ENCODE assay signal across 22 cellular contexts in the genomic region with DNA sequence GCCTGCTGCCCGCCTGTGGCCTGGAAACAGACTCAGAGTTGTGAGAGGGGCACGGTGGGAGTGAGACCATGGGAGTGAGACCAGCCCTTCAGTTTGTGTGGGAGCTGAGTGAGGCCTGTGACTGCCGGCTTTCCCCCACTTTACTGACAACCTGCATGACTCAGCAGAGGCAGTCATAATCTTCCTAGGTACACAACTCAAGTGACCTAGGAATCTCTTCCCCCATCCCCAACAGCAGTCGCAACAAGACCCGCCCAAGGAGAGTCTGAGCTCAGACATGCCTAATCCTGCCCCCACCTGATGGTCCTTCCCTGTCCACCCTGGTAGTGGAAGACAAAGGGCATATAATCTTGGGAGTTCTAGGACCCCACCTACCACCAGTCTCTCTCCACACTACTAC. TPM values are rescaled to one million over a fixed set of nuclear protein-coding genes. Genes with fewer than 3 reads are reported as not detected.
A peak's percentile ranks its signal among the peaks of the same experiment; 100 is the strongest.
DNase-seq lines count a peak whose midpoint lies in the region; ATAC-seq and TF ChIP-seq lines count a peak whose summit lies in the region.
"Had no signal": no experiment of that assay in that cellular context is flagged by ENCODE, and none has a peak within 500 bp of the region (broad histone marks: within the 10 kb centered on the region; RNA-seq: fewer than 3 reads in every experiment).

No MANE protein-coding gene starts in this region.

- peaks cover 15% of the 10 kb centered on the region for H3K9me3 Mint-ChIP-seq in activated T-cell treated with anti-CD3 and anti-CD28 coated beads, Interleukin-2, amount 50 U/mL, for 24 hours
- H3K9me3 Mint-ChIP-seq in activated T-helper 17 cell treated with anti-CD3 and anti-CD28 coated beads, Interleukin-2, amount 50 U/mL, for 72 hours = peaks cover 7% of the 10 kb centered on the region
- peaks cover 7% of the 10 kb centered on the region for H3K9me3 Mint-ChIP-seq in stimulated activated effector memory CD8-positive, alpha-beta T cell treated with anti-CD3 and anti-CD28 coated beads, Interleukin-12 subunit alpha, Interleukin-12 subunit beta, amount 100 ng/mL, for 72 hours

- no peaks in the 10 kb centered on the region for H3K9me3 ChIP-seq in vagina

- intact Hi-C loops in vagina (cut with DNase I) = no loop called here

- no peak for DNase-seq in activated T-cell treated with anti-CD3 and anti-CD28 coated beads, Interleukin-2, amount 50 U/mL, for 24 hours
- DNase-seq in activated T-cell treated with anti-CD3 and anti-CD28 coated beads, Interleukin-2, amount 50 U/mL, for 48 hours = no peak
- DNase-seq in HK-2 (ENCODE audit: unreplicated experiment) (peak; percentile 14), epithelial cell of prostate (ENCODE audit: low read depth, low spot score) (peak; percentile 20), vagina (ENCODE audit: extremely low spot score in 2 of 2) (no peak)
- DNase-seq in stimulated activated effector memory CD8-positive, alpha-beta T cell treated with anti-CD3 and anti-CD28 coated beads, Interleukin-12 subunit alpha, Interleukin-12 subunit beta, amount 100 ng/mL, for 72 hours (ENCODE audit: low spot score in 2 of 2) = no peak
- DNase-seq: DMS79 treated with DMSO at 0.1 percent for 48 hours, H9, HFFc6, KG1, NCI-H1417, NCI-H1694 treated with DMSO at 0.1 percent for 48 hours, NCI-H2081 treated with DMSO at 0.1 percent for 48 hours, NCI-H2171 treated with DMSO at 0.1 percent for 48 hours, NCI-H526, OCI-M1, SHP77 had no signal

- H3K27me3 Mint-ChIP-seq in activated T-cell treated with anti-CD3 and anti-CD28 coated beads, Interleukin-2, amount 50 U/mL, for 24 hours = no peaks in the 10 kb centered on the region
- no peaks in the 10 kb centered on the region for H3K27me3 Mint-ChIP-seq in activated T-helper 17 cell treated with anti-CD3 and anti-CD28 coated beads, Interleukin-2, amount 50 U/mL, for 72 hours
- H3K27me3 Mint-ChIP-seq: B cell had no signal

- no peak overlapping the region for H3K4me3 ChIP-seq in vagina
- H3K4me3 ChIP-seq: GM12878 had no signal

- H3K27ac ChIP-seq in epithelial cell of prostate (peak overlapping the region; percentile 18), vagina (no peak overlapping the region)

- no peak for ATAC-seq in activated T-helper 17 cell treated with anti-CD3 and anti-CD28 coated beads, Interleukin-2, amount 50 U/mL, for 72 hours (replicated peaks)
- no peak for ATAC-seq in stimulated activated effector memory CD8-positive, alpha-beta T cell treated with anti-CD3 and anti-CD28 coated beads, Interleukin-12 subunit alpha, Interleukin-12 subunit beta, amount 100 ng/mL, for 72 hours
- ATAC-seq in HG02981 (IDR thresholded peaks at IDR 0.05; ENCODE audit: unreplicated experiment) = no peak
- ATAC-seq: GM12878 had no signal

- no peaks in the 10 kb centered on the region for H3K4me1 ChIP-seq in vagina

- no peak for TF ChIP-seq POLR2A in vagina (IDR thresholded peaks at IDR 0.05)

- no peaks in the 10 kb centered on the region for H3K27me3 ChIP-seq in vagina

- H3K27ac Mint-ChIP-seq in activated T-cell treated with anti-CD3 and anti-CD28 coated beads, Interleukin-2, amount 50 U/mL, for 24 hours = peak overlapping the region; percentile 54
- H3K27ac Mint-ChIP-seq in activated T-helper 17 cell treated with anti-CD3 and anti-CD28 coated beads, Interleukin-2, amount 50 U/mL, for 72 hours = peak overlapping the region; percentile 20
- no peak overlapping the region for H3K27ac Mint-ChIP-seq in stimulated activated effector memory CD8-positive, alpha-beta T cell treated with anti-CD3 and anti-CD28 coated beads, Interleukin-12 subunit alpha, Interleukin-12 subunit beta, amount 100 ng/mL, for 72 hours
- H3K27ac Mint-ChIP-seq: B cell, HFFc6 had no signal

- peaks cover 97% of the 10 kb centered on the region for H3K36me3 Mint-ChIP-seq in activated T-cell treated with anti-CD3 and anti-CD28 coated beads, Interleukin-2, amount 50 U/mL, for 24 hours (ENCODE audit: low read depth)
- H3K36me3 Mint-ChIP-seq in activated T-helper 17 cell treated with anti-CD3 and anti-CD28 coated beads, Interleukin-2, amount 50 U/mL, for 72 hours (ENCODE audit: low read depth) = peaks cover 80% of the 10 kb centered on the region
- H3K36me3 Mint-ChIP-seq in stimulated activated effector memory CD8-positive, alpha-beta T cell treated with anti-CD3 and anti-CD28 coated beads, Interleukin-12 subunit alpha, Interleukin-12 subunit beta, amount 100 ng/mL, for 72 hours = peaks cover 66% of the 10 kb centered on the region

- no peaks in the 10 kb centered on the region for H3K4me1 Mint-ChIP-seq in activated T-cell treated with anti-CD3 and anti-CD28 coated beads, Interleukin-2, amount 50 U/mL, for 24 hours (ENCODE audit: low read depth)
- H3K4me1 Mint-ChIP-seq in activated T-helper 17 cell treated with anti-CD3 and anti-CD28 coated beads, Interleukin-2, amount 50 U/mL, for 72 hours = no peaks in the 10 kb centered on the region
- H3K4me1 Mint-ChIP-seq in stimulated activated effector memory CD8-positive, alpha-beta T cell treated with anti-CD3 and anti-CD28 coated beads, Interleukin-12 subunit alpha, Interleukin-12 subunit beta, amount 100 ng/mL, for 72 hours = no peaks in the 10 kb centered on the region
- H3K4me1 Mint-ChIP-seq: B cell, CD14-positive monocyte, H9 had no signal

- TF ChIP-seq CTCF in vagina (IDR thresholded peaks at IDR 0.05) = no peak

- H3K4me3 Mint-ChIP-seq in activated T-cell treated with anti-CD3 and anti-CD28 coated beads, Interleukin-2, amount 50 U/mL, for 24 hours = no peak overlapping the region
- no peak overlapping the region for H3K4me3 Mint-ChIP-seq in activated T-helper 17 cell treated with anti-CD3 and anti-CD28 coated beads, Interleukin-2, amount 50 U/mL, for 72 hours
- H3K4me3 Mint-ChIP-seq in stimulated activated effector memory CD8-positive, alpha-beta T cell treated with anti-CD3 and anti-CD28 coated beads, Interleukin-12 subunit alpha, Interleukin-12 subunit beta, amount 100 ng/mL, for 72 hours = no peak overlapping the region
- H3K4me3 Mint-ChIP-seq: B cell, CD14-positive monocyte, H9, HFFc6 had no signal

- H3K36me3 ChIP-seq in vagina = peaks cover 0 to 59% of the 10 kb centered on the region in 2 donors

RNA-seq across cellular contexts. Expression of a gene that starts 44.2 kb away (rescaled TPM):
- total RNA-seq in activated T-helper 17 cell treated with anti-CD3 and anti-CD28 coated beads, Interleukin-2, amount 50 U/mL, for 72 hours = 10 to 100 TPM; 12.5 to 16.1 TPM
- 14.7 TPM for total RNA-seq in vagina

Comparison
In these comparisons a context has a peak if more than half of its experiments do, and no peak if none do; other contexts are left out.
1. DNase-seq: peak in HK-2 (single experiment) and epithelial cell of prostate (single experiment); none in activated T-cell treated with anti-CD3 and anti-CD28 coated beads, Interleukin-2, amount 50 U/mL, for 24 hours (single experiment), activated T-cell treated with anti-CD3 and anti-CD28 coated beads, Interleukin-2, amount 50 U/mL, for 48 hours (0 of 2), stimulated activated effector memory CD8-positive, alpha-beta T cell treated with anti-CD3 and anti-CD28 coated beads, Interleukin-12 subunit alpha, Interleukin-12 subunit beta, amount 100 ng/mL, for 72 hours (0 of 2) and vagina (0 of 2).